ENCODE assay signal across 10 cellular contexts in the genomic region with DNA sequence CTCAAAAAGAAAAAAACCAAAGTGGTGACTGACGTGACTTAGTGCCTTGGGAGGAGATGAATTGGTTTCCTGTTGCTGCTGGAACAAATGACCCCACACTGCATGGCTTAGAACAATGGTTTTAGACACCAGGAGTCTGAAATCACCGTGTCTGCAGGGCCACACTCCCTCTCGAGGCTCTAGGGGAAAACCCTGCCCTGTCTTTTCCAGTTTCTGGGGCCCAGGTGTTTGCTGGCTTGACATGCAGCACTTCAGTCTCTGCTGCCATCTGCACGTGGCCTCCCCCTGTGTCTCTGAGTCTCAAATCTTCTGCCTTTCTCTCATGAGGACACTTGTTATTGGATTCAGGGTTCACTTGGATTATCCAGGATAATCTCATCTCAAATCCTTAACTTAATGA.
A peak's percentile ranks its signal among the peaks of the same experiment; 100 is the strongest.
DNase-seq lines count a peak whose midpoint lies in the region; ATAC-seq and TF ChIP-seq lines count a peak whose summit lies in the region.
"Had no signal": no experiment of that assay in that cellular context is flagged by ENCODE, and none has a peak within 500 bp of the region (broad histone marks: within the 10 kb centered on the region; RNA-seq: fewer than 3 reads in every experiment).

No MANE protein-coding gene starts in this region.

- peaks cover 11% of the 10 kb centered on the region for H3K4me1 ChIP-seq in Loucy (ENCODE audit: insufficient read depth, low read length, poor library complexity, severe bottlenecking)

- no peaks in the 10 kb centered on the region for H3K9me3 Mint-ChIP-seq in activated naive CD8-positive, alpha-beta T cell treated with anti-CD3 and anti-CD28 coated beads for 36 hours

- peak overlapping the region; percentile 77; the same call in 1 of the 2 replicates for H2AFZ ChIP-seq in Loucy (ENCODE audit: low read length)

- no peak for TF ChIP-seq CTCF in Loucy (conservative IDR thresholded peaks at IDR 0.05; ENCODE audit: low read length)

- H3K9me2 ChIP-seq in Loucy (replicated peaks; ENCODE audit: low read depth, low read length): no peaks in the 10 kb centered on the region

- no peaks in the 10 kb centered on the region for H4K20me1 ChIP-seq in Loucy (ENCODE audit: insufficient read depth, low read length, poor library complexity, severe bottlenecking)

- no peaks in the 10 kb centered on the region for H3K36me3 ChIP-seq in Loucy (ENCODE audit: insufficient read depth, low read length)
- H3K36me3 ChIP-seq: MG63 had no signal

- H3K79me2 ChIP-seq in Loucy (ENCODE audit: insufficient read depth, low read length): no peaks in the 10 kb centered on the region

- peak overlapping the region; percentile 91 for H3K27ac Mint-ChIP-seq in activated naive CD8-positive, alpha-beta T cell treated with anti-CD3 and anti-CD28 coated beads for 36 hours

- peaks cover 3% of the 10 kb centered on the region for H3K36me3 Mint-ChIP-seq in activated naive CD8-positive, alpha-beta T cell treated with anti-CD3 and anti-CD28 coated beads for 36 hours

- peaks cover 19% of the 10 kb centered on the region for H3K4me1 Mint-ChIP-seq in activated naive CD8-positive, alpha-beta T cell treated with anti-CD3 and anti-CD28 coated beads for 36 hours

- no peaks in the 10 kb centered on the region for H3K9me3 ChIP-seq in Loucy (ENCODE audit: insufficient read depth, low read depth, low read length)
- H3K9me3 ChIP-seq: MG63 had no signal

- peak; percentile 95 for ATAC-seq in stimulated activated naive CD8-positive, alpha-beta T cell treated with anti-CD3 and anti-CD28 coated beads, Interleukin-15, Interleukin-2, amounts not matched to agents 100 U/mL and 50 U/mL, for 24 hours

- no peak overlapping the region for H3K4me2 ChIP-seq in Loucy (ENCODE audit: low read depth, low read length, poor library complexity, severe bottlenecking)

- H3K4me3 Mint-ChIP-seq in activated naive CD8-positive, alpha-beta T cell treated with anti-CD3 and anti-CD28 coated beads for 36 hours: no peak overlapping the region

- H3K27me3 Mint-ChIP-seq in activated naive CD8-positive, alpha-beta T cell treated with anti-CD3 and anti-CD28 coated beads for 36 hours: peaks cover under 1% of the 10 kb centered on the region

- no peaks in the 10 kb centered on the region for H3K27me3 ChIP-seq in Loucy (ENCODE audit: insufficient read depth, low read length, poor library complexity, severe bottlenecking)
- H3K27me3 ChIP-seq: MG63 had no signal

- H3K9ac ChIP-seq in Loucy (ENCODE audit: low read depth, low read length, poor library complexity, severe bottlenecking): peak overlapping the region; percentile 21

- H3K4me3 ChIP-seq in Loucy (ENCODE audit: low read length, poor library complexity, severe bottlenecking): no peak overlapping the region
- H3K4me3 ChIP-seq: MG63 had no signal

- DNase-seq in activated T-cell treated with anti-CD3 and anti-CD28 coated beads for 48 hours (ENCODE audit: low read depth) (peak; percentile 50), midbrain (lab: John Stamatoyannopoulos, UW) (no peak), SIG-M5 (lab: John Stamatoyannopoulos, UW) (no peak), DMS 273 treated with DMSO at 0.1 percent for 48 hours (lab: John Stamatoyannopoulos, UW) (no peak)
- DNase-seq in activated T-cell treated with anti-CD3 and anti-CD28 coated beads, Interleukin-2, amount 50 U/mL, for 1 hour: no peak
- peak; percentile 74 for DNase-seq in activated naive CD8-positive, alpha-beta T cell treated with anti-CD3 and anti-CD28 coated beads for 36 hours
- peak; percentile 63 for DNase-seq in stimulated activated naive CD8-positive, alpha-beta T cell treated with anti-CD3 and anti-CD28 coated beads, Interleukin-15, Interleukin-2, amounts not matched to agents 100 U/mL and 50 U/mL, for 24 hours
- DNase-seq: DMS53, MG63 had no signal

- no peaks in the 10 kb centered on the region for H3F3A ChIP-seq in Loucy (ENCODE audit: low read depth)

Comparison
In these comparisons a context has a peak if more than half of its experiments do, and no peak if none do; other contexts are left out.
1. DNase-seq: peak in activated T-cell treated with anti-CD3 and anti-CD28 coated beads for 48 hours (single experiment), activated naive CD8-positive, alpha-beta T cell treated with anti-CD3 and anti-CD28 coated beads for 36 hours (single experiment) and stimulated activated naive CD8-positive, alpha-beta T cell treated with anti-CD3 and anti-CD28 coated beads, Interleukin-15, Interleukin-2, amounts not matched to agents 100 U/mL and 50 U/mL, for 24 hours (single experiment); none in activated T-cell treated with anti-CD3 and anti-CD28 coated beads, Interleukin-2, amount 50 U/mL, for 1 hour (single experiment), midbrain (single experiment), SIG-M5 (single experiment) and DMS 273 treated with DMSO at 0.1 percent for 48 hours (single experiment).